Comparison of ENCODE assay signal across 13 cellular contexts in genomic region chr9:859251-859650, GRCh38. TPM values are rescaled to one million over a fixed set of nuclear protein-coding genes. Genes with fewer than 3 reads are reported as not detected.
A peak's percentile ranks its signal among the peaks of the same experiment; 100 is the strongest.
DNase-seq lines count a peak whose midpoint lies in the region; ATAC-seq and TF ChIP-seq lines count a peak whose summit lies in the region.
"Had no signal": no experiment of that assay in that cellular context is flagged by ENCODE, and none has a peak within 500 bp of the region (broad histone marks: within the 10 kb centered on the region; RNA-seq: fewer than 3 reads in every experiment).

No MANE protein-coding gene starts in this region.

- in situ Hi-C loops in GM13976 (cut with MboI; ENCODE audit: low sequenced_read_pairs, unreplicated experiment) = no loop called here
- in situ Hi-C loops in gastrocnemius medialis (cut with MboI; ENCODE audit: low sequenced_read_pairs in 4 of 4) = no loop called here

- no peak overlapping the region for H3K27ac Mint-ChIP-seq in osteocyte (ENCODE audit: unreplicated experiment)

- no peaks in the 10 kb centered on the region for H3K36me3 Mint-ChIP-seq in osteocyte (ENCODE audit: unreplicated experiment)

- H3K27me3 ChIP-seq in gastrocnemius medialis = peaks cover 0 to 2% (median 0%) of the 10 kb centered on the region in 3 donors

- H3K9me3 Mint-ChIP-seq in osteocyte (ENCODE audit: unreplicated experiment) = peaks cover 4% of the 10 kb centered on the region

- no peaks in the 10 kb centered on the region for H3K4me1 Mint-ChIP-seq in osteocyte (ENCODE audit: unreplicated experiment)

- no peak overlapping the region for H3K27ac ChIP-seq in gastrocnemius medialis
- H3K27ac ChIP-seq: neutrophil had no signal

- no peaks in the 10 kb centered on the region for H3K9me3 ChIP-seq in gastrocnemius medialis
- H3K9me3 ChIP-seq: neutrophil had no signal

- H3K4me1 ChIP-seq in gastrocnemius medialis = no peaks in the 10 kb centered on the region

- no peak overlapping the region for H3K4me3 ChIP-seq in gastrocnemius medialis

- ATAC-seq in GM19438 (IDR thresholded peaks at IDR 0.05; ENCODE audit: low read depth, unreplicated experiment) (peak; percentile 99), HG02852 (IDR thresholded peaks at IDR 0.05; ENCODE audit: unreplicated experiment) (peak; percentile 99), HG03520 (IDR thresholded peaks at IDR 0.05; ENCODE audit: unreplicated experiment) (peak; percentile 100), gastrocnemius medialis (no peak)
- ATAC-seq: left lobe of liver had no signal

- H3K4me3 Mint-ChIP-seq in osteocyte (ENCODE audit: unreplicated experiment) = no peak overlapping the region

- TF ChIP-seq POLR2A in gastrocnemius medialis (IDR thresholded peaks at IDR 0.05) = no peak

- TF ChIP-seq CTCF in GM13976 (IDR thresholded peaks at IDR 0.05; ENCODE audit: borderline replicate concordance, control extremely low read depth, extremely low read depth, insufficient read depth, missing control alignments) (no peak), osteocyte (IDR thresholded peaks at IDR 0.05) (no peak), gastrocnemius medialis (IDR thresholded peaks at IDR 0.05 in 4 of 5, conservative IDR thresholded peaks at IDR 0.05 in 1 of 5) (no peak)

- no peaks in the 10 kb centered on the region for H3K27me3 Mint-ChIP-seq in osteocyte (ENCODE audit: unreplicated experiment)

- no peaks in the 10 kb centered on the region for H3K36me3 ChIP-seq in gastrocnemius medialis
- H3K36me3 ChIP-seq: neutrophil had no signal

- intact Hi-C loops in gastrocnemius medialis (cut with DNase I; ENCODE audit: low total_unique reads) = no loop called here

- DNase-seq in GM13976 (ENCODE audit: low spot score) (peak; percentile 76), osteocyte (ENCODE audit: extremely low spot score, unreplicated experiment) (no peak), HuH-7 (ENCODE audit: low spot score) (no peak), gastrocnemius medialis (no peak)
- DNase-seq in activated CD4-positive, alpha-beta T cell treated with anti-CD3 and anti-CD28 coated beads for 48 hours = no peak
- DNase-seq: NCI-H2107 had no signal

RNA-seq across cellular contexts. Expression of gene DMRT1, which starts 17.8 kb away (rescaled TPM):
- not detected in 2 replicates for total RNA-seq in osteocyte
- total RNA-seq in gastrocnemius medialis = under 1 TPM in 1 of 4 donors, not detected in 3; 0.91 TPM
- total RNA-seq: cerebellum, left lobe of liver, subcutaneous adipose tissue had no signal

Comparison
In these comparisons a context has a peak if more than half of its experiments do, and no peak if none do; other contexts are left out.
1. ATAC-seq: peak in GM19438 (single experiment), HG02852 (single experiment) and HG03520 (single experiment); none in gastrocnemius medialis (0 of 2).